8 cellular contexts compared by ENCODE assay signal in the genomic region with DNA sequence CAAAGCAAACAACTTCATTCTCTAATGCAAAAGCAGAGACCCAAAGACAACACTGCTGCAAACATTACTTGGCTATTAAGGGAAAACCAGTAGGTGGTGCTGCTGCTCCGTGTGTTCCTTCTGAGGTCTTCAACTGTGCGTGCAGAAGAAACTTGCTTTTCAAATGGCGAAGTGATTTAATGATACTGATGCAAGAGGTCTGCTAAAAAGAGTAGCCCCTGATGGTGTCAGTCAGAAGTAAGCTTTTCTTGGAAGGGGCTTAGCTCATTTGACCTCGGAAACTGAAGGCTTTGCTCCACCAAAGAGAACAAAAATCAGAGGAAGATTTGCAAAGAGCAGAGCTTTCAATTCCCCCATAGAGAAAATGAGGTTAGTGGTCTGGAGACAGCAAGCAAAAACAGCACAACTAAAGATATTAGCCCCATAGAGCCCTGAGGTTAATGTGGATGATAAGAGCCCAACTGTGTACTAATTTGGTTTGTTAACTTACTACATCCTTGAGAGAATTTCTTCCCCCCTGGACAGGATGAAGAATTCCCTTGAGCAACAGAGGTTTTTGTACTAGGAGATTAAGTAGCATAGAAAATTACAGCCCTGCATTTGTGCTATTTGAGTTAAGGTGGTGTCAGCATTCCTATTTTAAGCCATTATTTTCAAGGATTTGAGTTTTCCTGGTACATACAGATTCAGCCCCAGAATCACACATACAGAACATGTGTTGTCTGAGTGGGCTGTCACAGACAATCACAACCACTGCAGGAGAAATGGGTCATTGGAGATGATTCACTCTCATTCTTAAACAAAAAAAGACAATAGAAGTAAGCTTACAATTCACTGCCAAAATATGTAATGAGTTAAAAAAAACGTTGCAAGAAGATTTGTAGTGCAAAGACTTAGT.
A peak's percentile ranks its signal among the peaks of the same experiment; 100 is the strongest.
DNase-seq lines count a peak whose midpoint lies in the region; ATAC-seq and TF ChIP-seq lines count a peak whose summit lies in the region.

No MANE protein-coding gene starts in this region.

- POLR2A ChIA-PET in CD4-positive, alpha-beta T cell (lab: Charles Lee): no interaction called here

- TF ChIP-seq CTCF in CD4-positive, alpha-beta T cell (IDR thresholded peaks at IDR 0.05): peak; percentile 49
- TF ChIP-seq CTCF in fibroblast of pulmonary artery (IDR thresholded peaks at IDR 0.05; ENCODE audit: low read length, missing control alignments): peak; percentile 91

- no peaks in the 10 kb centered on the region for H3K4me1 Mint-ChIP-seq in CD4-positive, alpha-beta T cell (ENCODE audit: low read depth)

- DNase-seq in CD4-positive, alpha-beta T cell: peak in 8 of 10 experiments; percentile 8 to 35 (median 16)
- peak; percentile 82 for DNase-seq in NCI-H748 treated with DMSO at 0.1 percent for 48 hours (lab: John Stamatoyannopoulos, UW)
- peak; percentile 23 for DNase-seq in activated T-cell treated with anti-CD3 and anti-CD28 coated beads for 1 hour (ENCODE audit: low read depth)
- peak; percentile 86 for DNase-seq in fibroblast of pulmonary artery (ENCODE audit: low read depth)
- DNase-seq in nucleus accumbens (lab: John Stamatoyannopoulos, UW): peak in 48 of 56 donors; percentile 4 to 82 (median 40)

- no peaks in the 10 kb centered on the region for H3K9me3 ChIP-seq in CD4-positive, alpha-beta T cell (ENCODE audit: control insufficient read depth, low read length)

- H3K27ac Mint-ChIP-seq in CD4-positive, alpha-beta T cell: no peak overlapping the region

- no peak for ATAC-seq in CD4-positive, alpha-beta T cell (ENCODE audit: poor library complexity)
- ATAC-seq in GM19023 (IDR thresholded peaks at IDR 0.05; ENCODE audit: unreplicated experiment) (peak; percentile 86), HG03460 (IDR thresholded peaks at IDR 0.05; ENCODE audit: unreplicated experiment) (peak; percentile 80), HG03045 (IDR thresholded peaks at IDR 0.05; ENCODE audit: unreplicated experiment) (no peak)

- H3K4me3 Mint-ChIP-seq in CD4-positive, alpha-beta T cell: no peak overlapping the region

- H3K4me3 ChIP-seq in fibroblast of pulmonary artery (replicated peaks; ENCODE audit: low read depth, low read length): no peak overlapping the region

- H3K27me3 ChIP-seq in CD4-positive, alpha-beta T cell (ENCODE audit: control insufficient read depth, insufficient read depth, low read length): no peaks in the 10 kb centered on the region

- H3K27ac ChIP-seq in CD4-positive, alpha-beta T cell (ENCODE audit: low read depth, low read length): no peak overlapping the region

- peaks cover 15% of the 10 kb centered on the region for H3K27me3 Mint-ChIP-seq in CD4-positive, alpha-beta T cell

- H3K36me3 Mint-ChIP-seq in CD4-positive, alpha-beta T cell (ENCODE audit: low read depth): no peaks in the 10 kb centered on the region

- CTCF ChIA-PET in CD4-positive, alpha-beta T cell (lab: Charles Lee): interaction anchor here (0.5 to 1.7 kb wide), 2 partner anchors 10 to 384 kb away, joined by 3 to 4 read pairs; no protein-coding TSS in a partner anchor

- intact Hi-C loops in CD4-positive, alpha-beta T cell (cut with DNase I, micrococcal nuclease): no loop called here

- no peaks in the 10 kb centered on the region for H3K9me3 Mint-ChIP-seq in CD4-positive, alpha-beta T cell

Comparison
In these comparisons a context has a peak if more than half of its experiments do, and no peak if none do; other contexts are left out.
1. ATAC-seq: peak in GM19023 (single experiment) and HG03460 (single experiment); none in CD4-positive, alpha-beta T cell (single experiment) and HG03045 (single experiment).
2. DNase-seq: peak in every context shown above with its lines; median percentile 86 in fibroblast of pulmonary artery; 82 in NCI-H748 treated with DMSO at 0.1 percent for 48 hours; 40 in nucleus accumbens; 23 in activated T-cell treated with anti-CD3 and anti-CD28 coated beads for 1 hour; 16 in CD4-positive, alpha-beta T cell.